In the genomic region with DNA sequence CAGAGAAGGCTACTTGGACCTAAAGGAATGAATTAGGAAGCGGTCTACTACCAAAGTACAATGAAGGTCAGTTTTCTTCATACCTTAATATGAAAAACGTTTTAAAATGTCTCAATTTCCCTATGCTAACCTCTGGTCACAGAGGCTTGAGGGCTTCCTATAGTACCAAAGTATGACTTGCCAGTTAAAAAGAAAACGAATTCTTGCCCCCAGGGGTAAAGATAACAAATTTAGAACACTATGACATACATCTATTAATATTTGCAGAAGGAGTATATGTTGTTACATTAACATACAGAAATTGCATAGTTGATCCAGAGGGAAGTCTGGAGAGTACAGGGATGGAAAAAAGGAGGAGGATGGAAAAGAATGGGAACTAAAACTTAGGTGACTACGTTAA, we compare ENCODE assay signal across 21 cellular contexts. TPM values are rescaled to one million over a fixed set of nuclear protein-coding genes. Genes with fewer than 3 reads are reported as not detected.
DNase-seq lines count a peak whose midpoint lies in the region; ATAC-seq, FAIRE-seq and TF ChIP-seq lines count a peak whose summit lies in the region.
"Had no signal": no experiment of that assay in that cellular context is flagged by ENCODE, and none has a peak within 500 bp of the region (broad histone marks: within the 10 kb centered on the region; RNA-seq: fewer than 3 reads in every experiment).

No MANE protein-coding gene starts in this region.

- ATAC-seq in CD4-positive, alpha-beta T cell (ENCODE audit: poor library complexity): no peak
- no peak for ATAC-seq in natural killer cell treated with Interleukin-12 subunit alpha and Interleukin-12 subunit beta and Interleukin-15 and Interleukin-18, amount 100 ng/mL, for 72 hours
- ATAC-seq: Right ventricle myocardium inferior had no signal

- no peaks in the 10 kb centered on the region for H3K27me3 ChIP-seq in CD4-positive, alpha-beta T cell (ENCODE audit: control insufficient read depth, insufficient read depth, low read length)
- H3K27me3 ChIP-seq in adrenal gland: no peaks in the 10 kb centered on the region
- H3K27me3 ChIP-seq: ovary, vagina had no signal

- WGBS in adrenal gland, 4 donors: 52 to 56% (median 55%) methylated on average over 4 of the region's 4 CpGs

- FAIRE-seq in D721Med (lab: Jason Lieb, UNC): no peak
- FAIRE-seq: islet of Langerhans, small intestine had no signal

- peak overlapping the region; percentile 44 for H3K27ac ChIP-seq in 22Rv1
- H3K27ac ChIP-seq in CD4-positive, alpha-beta T cell (ENCODE audit: low read depth, low read length): no peak overlapping the region
- H3K27ac ChIP-seq in adrenal gland: no peak overlapping the region
- H3K27ac ChIP-seq: KMS-11, ovary, vagina had no signal

- TF ChIP-seq POLR2A in adrenal gland (IDR thresholded peaks at IDR 0.05): no peak

- H3K36me3 ChIP-seq in adrenal gland (replicated peaks in 1 of 2): no peaks in the 10 kb centered on the region
- H3K36me3 ChIP-seq: ovary, vagina had no signal

- no peaks in the 10 kb centered on the region for H3K27me3 Mint-ChIP-seq in CD4-positive, alpha-beta T cell
- H3K27me3 Mint-ChIP-seq in activated T-helper 2 cell treated with anti-CD3 and anti-CD28 coated beads, Interferon-gamma antibody, Interleukin-2, Interleukin-4, amounts not matched to agents 10 μg/mL and 5 μg/mL and 100 μg/mL, durations not matched to agents 14 hours and 24 hours and 36 hours (ENCODE audit: low read depth): no peaks in the 10 kb centered on the region
- no peaks in the 10 kb centered on the region for H3K27me3 Mint-ChIP-seq in natural killer cell treated with Interleukin-12 subunit alpha and Interleukin-12 subunit beta and Interleukin-15 and Interleukin-18, amount 100 ng/mL, for 72 hours

- intact Hi-C loops in CD4-positive, alpha-beta T cell (cut with DNase I, micrococcal nuclease): loop anchor here in 1 of 2 experiments (5.0 kb wide), 1 partner anchor 42 kb away; no protein-coding TSS in a partner anchor
- intact Hi-C loops in activated T-helper 2 cell treated with anti-CD3 and anti-CD28 coated beads, Interferon-gamma antibody, Interleukin-2, Interleukin-4, amounts not matched to agents 10 μg/mL and 5 μg/mL and 100 μg/mL, durations not matched to agents 14 hours and 24 hours and 36 hours (cut with micrococcal nuclease): no loop called here
- intact Hi-C loops in adrenal gland (cut with DNase I): no loop called here

- H3K4me3 ChIP-seq in adrenal gland: no peak overlapping the region
- H3K4me3 ChIP-seq: ovary, vagina had no signal

- no peak for DNase-seq in CD4-positive, alpha-beta T cell
- DNase-seq in activated T-helper 2 cell treated with anti-CD3 and anti-CD28 coated beads, Interferon-gamma antibody, Interleukin-2, Interleukin-4, amounts not matched to agents 10 μg/mL and 5 μg/mL and 100 μg/mL, durations not matched to agents 14 hours and 24 hours and 36 hours (ENCODE audit: low spot score): no peak
- no peak for DNase-seq in natural killer cell treated with Interleukin-12 subunit alpha and Interleukin-12 subunit beta and Interleukin-15 and Interleukin-18, amount 100 ng/mL, for 72 hours (ENCODE audit: low spot score)
- DNase-seq in adrenal gland (no peak), AG08396 (ENCODE audit: low spot score) (no peak), Kasumi-1 (lab: John Stamatoyannopoulos, UW) (no peak), D721Med (ENCODE audit: insufficient read length, low spot score) (no peak)
- DNase-seq: activated CD4-positive, alpha-beta T cell treated with anti-CD3 and anti-CD28 coated beads for 1 hour; activated T-cell treated with anti-CD3 and anti-CD28 coated beads, Interleukin-2, amount 50 U/mL, for 48 hours; dermis blood vessel endothelial cell; erythroblast; NCI-H1417 treated with DMSO at 0.1 percent for 48 hours; NCI-H345; ovary; small intestine had no signal

- H3K9me3 ChIP-seq in CD4-positive, alpha-beta T cell (ENCODE audit: control insufficient read depth, low read length): no peaks in the 10 kb centered on the region
- H3K9me3 ChIP-seq in adrenal gland (replicated peaks in 1 of 3): no peaks in the 10 kb centered on the region
- H3K9me3 ChIP-seq: ovary, vagina had no signal

- peak overlapping the region; percentile 22 for H3K4me3 Mint-ChIP-seq in CD4-positive, alpha-beta T cell
- H3K4me3 Mint-ChIP-seq in activated T-helper 2 cell treated with anti-CD3 and anti-CD28 coated beads, Interferon-gamma antibody, Interleukin-2, Interleukin-4, amounts not matched to agents 10 μg/mL and 5 μg/mL and 100 μg/mL, durations not matched to agents 14 hours and 24 hours and 36 hours (ENCODE audit: low read depth): peak overlapping the region; percentile 10
- peak overlapping the region; percentile 2 for H3K4me3 Mint-ChIP-seq in natural killer cell treated with Interleukin-12 subunit alpha and Interleukin-12 subunit beta and Interleukin-15 and Interleukin-18, amount 100 ng/mL, for 72 hours
- H3K4me3 Mint-ChIP-seq: T-helper 2 cell treated with Interferon-gamma antibody and Interleukin-4, amounts not matched to agents 5 μg/mL and 100 μg/mL, for 36 hours had no signal

- TF ChIP-seq CTCF in 22Rv1 (IDR thresholded peaks at IDR 0.05): no peak
- TF ChIP-seq CTCF in CD4-positive, alpha-beta T cell (IDR thresholded peaks at IDR 0.05): no peak
- TF ChIP-seq CTCF in adrenal gland (IDR thresholded peaks at IDR 0.05): no peak
- no peak for TF ChIP-seq CTCF in D721Med (IDR thresholded peaks at IDR 0.05; ENCODE audit: insufficient read depth, missing control alignments)

- CTCF ChIA-PET in CD4-positive, alpha-beta T cell (lab: Charles Lee): no interaction called here

- H3K4me1 ChIP-seq in adrenal gland (replicated peaks in 1 of 2): peaks cover 47 to 100% of the 10 kb centered on the region in 2 donors

- POLR2A ChIA-PET in CD4-positive, alpha-beta T cell (lab: Charles Lee): no interaction called here

- H3K36me3 Mint-ChIP-seq in CD4-positive, alpha-beta T cell (ENCODE audit: low read depth): peaks cover 51% of the 10 kb centered on the region
- peaks cover 71% of the 10 kb centered on the region for H3K36me3 Mint-ChIP-seq in activated T-helper 2 cell treated with anti-CD3 and anti-CD28 coated beads, Interferon-gamma antibody, Interleukin-2, Interleukin-4, amounts not matched to agents 10 μg/mL and 5 μg/mL and 100 μg/mL, durations not matched to agents 14 hours and 24 hours and 36 hours (ENCODE audit: low read depth)
- peaks cover 22% of the 10 kb centered on the region for H3K36me3 Mint-ChIP-seq in natural killer cell treated with Interleukin-12 subunit alpha and Interleukin-12 subunit beta and Interleukin-15 and Interleukin-18, amount 100 ng/mL, for 72 hours

- peaks cover 98% of the 10 kb centered on the region for H3K4me1 Mint-ChIP-seq in CD4-positive, alpha-beta T cell (ENCODE audit: low read depth)
- peaks cover 72% of the 10 kb centered on the region for H3K4me1 Mint-ChIP-seq in activated T-helper 2 cell treated with anti-CD3 and anti-CD28 coated beads, Interferon-gamma antibody, Interleukin-2, Interleukin-4, amounts not matched to agents 10 μg/mL and 5 μg/mL and 100 μg/mL, durations not matched to agents 14 hours and 24 hours and 36 hours (ENCODE audit: low read depth)
- H3K4me1 Mint-ChIP-seq in natural killer cell treated with Interleukin-12 subunit alpha and Interleukin-12 subunit beta and Interleukin-15 and Interleukin-18, amount 100 ng/mL, for 72 hours (ENCODE audit: low read depth in 2 of 2): peaks cover 52 to 77% of the 10 kb centered on the region in 2 donors

- H3K9me3 Mint-ChIP-seq in CD4-positive, alpha-beta T cell: no peaks in the 10 kb centered on the region
- H3K9me3 Mint-ChIP-seq in activated T-helper 2 cell treated with anti-CD3 and anti-CD28 coated beads, Interferon-gamma antibody, Interleukin-2, Interleukin-4, amounts not matched to agents 10 μg/mL and 5 μg/mL and 100 μg/mL, durations not matched to agents 14 hours and 24 hours and 36 hours: no peaks in the 10 kb centered on the region
- no peaks in the 10 kb centered on the region for H3K9me3 Mint-ChIP-seq in natural killer cell treated with Interleukin-12 subunit alpha and Interleukin-12 subunit beta and Interleukin-15 and Interleukin-18, amount 100 ng/mL, for 72 hours
- H3K9me3 Mint-ChIP-seq: T-helper 2 cell treated with Interferon-gamma antibody and Interleukin-4, amounts not matched to agents 5 μg/mL and 100 μg/mL, for 36 hours had no signal

- H3K27ac Mint-ChIP-seq in CD4-positive, alpha-beta T cell: peak overlapping the region; percentile 92
- peak overlapping the region; percentile 84 for H3K27ac Mint-ChIP-seq in activated T-helper 2 cell treated with anti-CD3 and anti-CD28 coated beads, Interferon-gamma antibody, Interleukin-2, Interleukin-4, amounts not matched to agents 10 μg/mL and 5 μg/mL and 100 μg/mL, durations not matched to agents 14 hours and 24 hours and 36 hours
- H3K27ac Mint-ChIP-seq in natural killer cell treated with Interleukin-12 subunit alpha and Interleukin-12 subunit beta and Interleukin-15 and Interleukin-18, amount 100 ng/mL, for 72 hours: peak overlapping the region; percentile 48 to 66

RNA-seq across cellular contexts. Expression of a gene that starts 13.8 kb away (rescaled TPM):
- 100 to 1,000 TPM; 295 to 296 TPM for total RNA-seq in CD4-positive, alpha-beta T cell
- total RNA-seq in activated T-helper 2 cell treated with anti-CD3 and anti-CD28 coated beads, Interferon-gamma antibody, Interleukin-2, Interleukin-4, amounts not matched to agents 10 μg/mL and 5 μg/mL and 100 μg/mL, durations not matched to agents 14 hours and 24 hours and 36 hours: 134 and 135 TPM in 2 replicates
- total RNA-seq in natural killer cell treated with Interleukin-12 subunit alpha and Interleukin-12 subunit beta and Interleukin-15 and Interleukin-18, amount 100 ng/mL, for 72 hours: 100 to 1,000 TPM; 152 to 172 TPM
- total RNA-seq in adrenal gland: 10 to 100 TPM; 35.6 to 98.0 (median 68.0) TPM
- polyA plus RNA-seq in adrenal gland: 10 to 100 TPM; 14.4 to 38.5 (median 26.9) TPM
